ENCODE assay signal across 11 cellular contexts in genomic region chr5:164012376-164012775, GRCh38.
DNase-seq lines count a peak whose midpoint lies in the region; ATAC-seq and TF ChIP-seq lines count a peak whose summit lies in the region.
"Had no signal": no experiment of that assay in that cellular context is flagged by ENCODE, and none has a peak within 500 bp of the region (broad histone marks: within the 10 kb centered on the region; RNA-seq: fewer than 3 reads in every experiment).

No MANE protein-coding gene starts in this region.

- H3K79me1 ChIP-seq in mesenchymal stem cell (replicated peaks; ENCODE audit: low read length, poor library complexity, severe bottlenecking), result no peaks in the 10 kb centered on the region

- H3K18ac ChIP-seq in mesenchymal stem cell (ENCODE audit: low read depth in 1 of 2, low read length in 2 of 2), result no peak overlapping the region

- WGBS in mesenchymal stem cell, result 61% methylated on average over 4 of the region's 4 CpGs

- H3K14ac ChIP-seq in mesenchymal stem cell (ENCODE audit: low read length in 2 of 2), result no peak overlapping the region

- H3K36me3 ChIP-seq in DOHH2 (ENCODE audit: control insufficient read depth, low read length) (no peaks in the 10 kb centered on the region), mesenchymal stem cell (ENCODE audit: control insufficient read depth in 1 of 2, insufficient read depth in 2 of 2, low read depth in 1 of 2, low read length in 2 of 2) (no peaks in the 10 kb centered on the region), H7 (replicated peaks; ENCODE audit: control insufficient read depth, insufficient read depth, low read length) (no peaks in the 10 kb centered on the region)
- H3K36me3 ChIP-seq: BLaER1 had no signal

- H3K23ac ChIP-seq in mesenchymal stem cell (ENCODE audit: low read length in 2 of 2), result no peak overlapping the region

- H4K8ac ChIP-seq in mesenchymal stem cell (ENCODE audit: low read length), result no peak overlapping the region

- H3K27me3 ChIP-seq in DOHH2 (ENCODE audit: control insufficient read depth, low read length) (no peaks in the 10 kb centered on the region), mesenchymal stem cell (ENCODE audit: control insufficient read depth in 1 of 2, insufficient read depth in 1 of 2, low read length in 2 of 2) (no peaks in the 10 kb centered on the region), H7 (ENCODE audit: control insufficient read depth, insufficient read depth, low read length) (no peaks in the 10 kb centered on the region)
- H3K27me3 ChIP-seq: BLaER1 had no signal

- H3F3A ChIP-seq in DOHH2 (ENCODE audit: control insufficient read depth, insufficient read depth), result no peaks in the 10 kb centered on the region

- intact Hi-C loops in sciatic nerve (cut with DNase I), result no loop called here

- H2AFZ ChIP-seq in mesenchymal stem cell (ENCODE audit: low read depth, low read length), result no peak overlapping the region
- H2AFZ ChIP-seq: GM23338 had no signal

- no peak overlapping the region for H3K27ac ChIP-seq in DOHH2 (ENCODE audit: low read depth, low read length)
- H3K27ac ChIP-seq in mesenchymal stem cell (ENCODE audit: low read length, poor library complexity, severe bottlenecking), result no peak overlapping the region
- H3K27ac ChIP-seq: BLaER1 had no signal

- DNase-seq in dermis blood vessel endothelial cell (peak; percentile 26), mesenchymal stem cell (peak; percentile 17), H7 (no peak), T-helper 9 cell (no peak), sciatic nerve (ENCODE audit: low spot score) (no peak)

- no peak overlapping the region for H2BK120ac ChIP-seq in mesenchymal stem cell (ENCODE audit: low read depth, low read length)

- H2BK5ac ChIP-seq in mesenchymal stem cell (ENCODE audit: low read depth, low read length, poor library complexity, severe bottlenecking), result no peak overlapping the region

- no peaks in the 10 kb centered on the region for H3K79me2 ChIP-seq in DOHH2 (ENCODE audit: control insufficient read depth, low read length)

- H3K4me2 ChIP-seq in DOHH2 (ENCODE audit: low read length) (peak overlapping the region; percentile 1; the same call in 1 of the 2 replicates), mesenchymal stem cell (ENCODE audit: low read length, poor library complexity, severe bottlenecking) (no peak overlapping the region)
- H3K4me2 ChIP-seq: BLaER1, GM23338 had no signal

- no peak overlapping the region for H4K91ac ChIP-seq in mesenchymal stem cell (ENCODE audit: low read length)

- no peak overlapping the region for H2AK5ac ChIP-seq in mesenchymal stem cell (ENCODE audit: low read length, severe bottlenecking)

- no peaks in the 10 kb centered on the region for H4K20me1 ChIP-seq in DOHH2 (ENCODE audit: control insufficient read depth, insufficient read depth, low read depth, low read length)
- H4K20me1 ChIP-seq: BLaER1 had no signal

- TF ChIP-seq CTCF in DOHH2 (IDR thresholded peaks at IDR 0.05; ENCODE audit: low read depth, low read length, poor library complexity, severe bottlenecking), result no peak

- ATAC-seq in sciatic nerve (no peak), GM21526 (IDR thresholded peaks at IDR 0.05; ENCODE audit: low FRiP score, unreplicated experiment) (no peak)
- ATAC-seq: HCT116 had no signal

- no peak overlapping the region for H3K4ac ChIP-seq in mesenchymal stem cell (ENCODE audit: low read depth in 1 of 2, low read length in 2 of 2)

- H3K4me3 ChIP-seq in DOHH2 (ENCODE audit: low read length), result no peak overlapping the region
- no peak overlapping the region for H3K4me3 ChIP-seq in mesenchymal stem cell (ENCODE audit: insufficient read depth in 1 of 2, low read depth in 1 of 2, low read length in 2 of 2)
- no peak overlapping the region for H3K4me3 ChIP-seq in H7 (ENCODE audit: insufficient read depth, low read depth, low read length)
- H3K4me3 ChIP-seq: BLaER1, GM23338 had no signal

- H3K9me3 ChIP-seq in DOHH2 (ENCODE audit: control insufficient read depth, insufficient read depth, low read length), result no peaks in the 10 kb centered on the region
- H3K9me3 ChIP-seq in mesenchymal stem cell (ENCODE audit: control insufficient read depth, low read length), result no peaks in the 10 kb centered on the region
- H3K9me3 ChIP-seq: BLaER1, Caco-2 had no signal

- peaks cover 7% of the 10 kb centered on the region for H3K4me1 ChIP-seq in DOHH2 (ENCODE audit: control insufficient read depth, low read length)
- no peaks in the 10 kb centered on the region for H3K4me1 ChIP-seq in mesenchymal stem cell (ENCODE audit: control insufficient read depth, insufficient read depth, low read depth, low read length)
- H3K4me1 ChIP-seq: BLaER1, Caco-2 had no signal

- H2BK12ac ChIP-seq in mesenchymal stem cell (ENCODE audit: low read length in 2 of 2), result no peak overlapping the region

- H3K9ac ChIP-seq in mesenchymal stem cell (ENCODE audit: low read length), result peak overlapping the region; percentile 63
- H3K9ac ChIP-seq: BLaER1 had no signal

- H3K9me2 ChIP-seq in DOHH2 (replicated peaks; ENCODE audit: control insufficient read depth, low read length), result no peaks in the 10 kb centered on the region

- H2BK15ac ChIP-seq in mesenchymal stem cell (ENCODE audit: low read depth, poor library complexity, severe bottlenecking), result no peak overlapping the region

Comparison
In these comparisons a context has a peak if more than half of its experiments do, and no peak if none do; other contexts are left out.
1. DNase-seq: peak in dermis blood vessel endothelial cell (single experiment) and mesenchymal stem cell (single experiment); none in H7 (single experiment), T-helper 9 cell (single experiment) and sciatic nerve (single experiment).